ENCODE assay signal across 8 cellular contexts in the genomic region with DNA sequence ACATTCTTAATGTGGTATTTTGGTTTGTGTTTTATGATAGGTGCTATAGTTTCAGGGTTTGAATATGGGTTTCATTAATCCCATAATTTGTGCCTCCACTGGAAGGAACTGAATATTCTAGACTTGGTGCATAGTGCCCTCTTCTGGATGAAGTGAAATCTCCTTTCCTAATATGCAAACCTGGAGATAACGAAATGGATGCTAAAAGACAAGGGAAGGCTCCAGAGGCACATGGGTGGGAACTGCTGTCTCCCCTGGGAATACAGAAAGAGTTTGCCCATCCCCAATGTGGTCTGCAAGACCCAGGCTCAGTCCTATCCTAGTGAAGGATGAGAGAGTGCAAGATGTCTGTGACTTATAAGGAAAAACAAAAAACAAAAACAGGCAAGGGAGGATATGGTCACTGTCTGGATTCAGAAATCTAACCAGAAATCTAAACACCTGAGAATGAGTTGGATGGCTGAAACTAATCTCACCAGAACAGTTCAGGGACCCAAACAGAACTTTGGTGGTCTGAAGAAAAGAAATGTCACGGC.
DNase-seq lines count a peak whose midpoint lies in the region; ATAC-seq and TF ChIP-seq lines count a peak whose summit lies in the region.

No MANE protein-coding gene starts in this region.

- H3K4me1 ChIP-seq in heart right ventricle (peaks cover 0 to 19% (median 0%) of the 10 kb centered on the region in 9 donors), OCI-LY3 (ENCODE audit: low read length) (no peaks in the 10 kb centered on the region), endodermal cell (ENCODE audit: control insufficient read depth, insufficient read depth, low read length) (peaks cover 3% of the 10 kb centered on the region), parathyroid adenoma (peaks cover 13% of the 10 kb centered on the region)

- no peak for ATAC-seq in heart right ventricle

- no peak overlapping the region for H3K4me3 Mint-ChIP-seq in endodermal cell

- H3K4me1 Mint-ChIP-seq in endodermal cell, result peaks cover 21% of the 10 kb centered on the region

- DNase-seq in heart right ventricle (no peak), cardiac septum (ENCODE audit: low spot score) (no peak), endodermal cell (peak; percentile 66), C1 segment of cervical spinal cord (lab: John Stamatoyannopoulos, UW) (no peak)
- no peak for DNase-seq in activated CD8-positive, alpha-beta memory T cell treated with anti-CD3 and anti-CD28 coated beads, Interleukin-2, amount 50 U/mL, for 4 hours

- H3K27me3 ChIP-seq in heart right ventricle, result peaks cover 0 to 14% (median 0%) of the 10 kb centered on the region in 7 donors
- peaks cover 68% of the 10 kb centered on the region for H3K27me3 ChIP-seq in OCI-LY3 (ENCODE audit: low read depth, low read length)
- H3K27me3 ChIP-seq in endodermal cell (ENCODE audit: control insufficient read depth, insufficient read depth, low read length, poor library complexity, severe bottlenecking), result no peaks in the 10 kb centered on the region
- no peaks in the 10 kb centered on the region for H3K27me3 ChIP-seq in parathyroid adenoma (ENCODE audit: control insufficient read depth, insufficient read depth, low read length)

- H3K9me3 Mint-ChIP-seq in endodermal cell, result no peaks in the 10 kb centered on the region

- no peaks in the 10 kb centered on the region for H3K27me3 Mint-ChIP-seq in endodermal cell (ENCODE audit: insufficient read depth)

- H3K36me3 ChIP-seq in heart right ventricle, result no peaks in the 10 kb centered on the region
- H3K36me3 ChIP-seq in OCI-LY3 (replicated peaks; ENCODE audit: low read depth, low read length), result no peaks in the 10 kb centered on the region
- no peaks in the 10 kb centered on the region for H3K36me3 ChIP-seq in endodermal cell (ENCODE audit: control insufficient read depth, insufficient read depth, low read length)
- H3K36me3 ChIP-seq in parathyroid adenoma (ENCODE audit: control insufficient read depth, insufficient read depth, low read length), result no peaks in the 10 kb centered on the region

- H4K20me1 ChIP-seq in OCI-LY3 (ENCODE audit: insufficient read depth, low read length), result no peaks in the 10 kb centered on the region

- WGBS in heart right ventricle, 2 donors, result 48 to 50% methylated on average over 2 of the region's 2 CpGs
- WGBS in endodermal cell (ENCODE audit: insufficient coverage in 1 of 2, insufficient read length in 1 of 2), 2 experiments, result 52 to 61% methylated on average over 2 of the region's 2 CpGs

- peak in 8 of 9 donors; percentile 25 to 72 (median 56) for TF ChIP-seq CTCF in heart right ventricle (IDR thresholded peaks at IDR 0.05)
- peak; percentile 75 for TF ChIP-seq CTCF in LNCAP (IDR thresholded peaks at IDR 0.05)
- TF ChIP-seq CTCF in OCI-LY3 (IDR thresholded peaks at IDR 0.05; ENCODE audit: low read depth, low read length), result peak; percentile 77
- TF ChIP-seq CTCF in endodermal cell (conservative IDR thresholded peaks at IDR 0.05), result peak; percentile 84
- peak; percentile 45 for TF ChIP-seq CTCF in parathyroid adenoma (IDR thresholded peaks at IDR 0.05)

- H3K79me2 ChIP-seq in OCI-LY3 (ENCODE audit: low read length), result no peaks in the 10 kb centered on the region
- no peaks in the 10 kb centered on the region for H3K79me2 ChIP-seq in parathyroid adenoma

- H2AFZ ChIP-seq in OCI-LY3 (ENCODE audit: low read depth, low read length), result no peak overlapping the region
- H2AFZ ChIP-seq in parathyroid adenoma, result peak overlapping the region; percentile 44

- H3K9ac ChIP-seq in OCI-LY3 (ENCODE audit: low read length), result no peak overlapping the region
- no peak overlapping the region for H3K9ac ChIP-seq in endodermal cell (ENCODE audit: extremely low read depth, low read length, poor library complexity, severe bottlenecking)
- H3K9ac ChIP-seq in parathyroid adenoma, result no peak overlapping the region

- no peak overlapping the region for H3K27ac ChIP-seq in heart right ventricle
- no peak overlapping the region for H3K27ac ChIP-seq in OCI-LY3 (ENCODE audit: low read length)
- no peak overlapping the region for H3K27ac ChIP-seq in endodermal cell (ENCODE audit: low read depth, low read length)
- H3K27ac ChIP-seq in parathyroid adenoma, result no peak overlapping the region

- H3K4me3 ChIP-seq in heart right ventricle, result no peak overlapping the region
- H3K4me3 ChIP-seq in OCI-LY3 (ENCODE audit: low read length), result no peak overlapping the region
- H3K4me3 ChIP-seq in endodermal cell (ENCODE audit: low read length), result no peak overlapping the region
- H3K4me3 ChIP-seq in parathyroid adenoma (ENCODE audit: low read depth, low read length), result no peak overlapping the region

- no peaks in the 10 kb centered on the region for H3K36me3 Mint-ChIP-seq in endodermal cell (ENCODE audit: low read depth)

- intact Hi-C loops in heart right ventricle (cut with DNase I) (loop anchor here in 1 of 10 donors (5.0 kb wide), 1 partner anchor 1386 kb away; no protein-coding TSS in a partner anchor), cardiac septum (cut with DNase I) (no loop called here)

- peaks cover 0 to 11% (median 0%) of the 10 kb centered on the region in 11 donors for H3K9me3 ChIP-seq in heart right ventricle
- H3K9me3 ChIP-seq in OCI-LY3 (ENCODE audit: insufficient read depth, low read length), result no peaks in the 10 kb centered on the region
- no peaks in the 10 kb centered on the region for H3K9me3 ChIP-seq in endodermal cell (ENCODE audit: control insufficient read depth, low read length)
- H3K9me3 ChIP-seq in parathyroid adenoma (ENCODE audit: control insufficient read depth, low read length), result no peaks in the 10 kb centered on the region

- H3K27ac Mint-ChIP-seq in endodermal cell, result no peak overlapping the region

- H3K4me2 ChIP-seq in OCI-LY3 (ENCODE audit: low read length) (no peak overlapping the region), parathyroid adenoma (ENCODE audit: low read length) (no peak overlapping the region)
